28 cellular contexts compared by ENCODE assay signal in genomic region chr14:104195361-104195760, GRCh38.
"Had no signal": no experiment of that assay in that cellular context is flagged by ENCODE, and none has a peak within 500 bp of the region (broad histone marks: within the 10 kb centered on the region; RNA-seq: fewer than 3 reads in every experiment).

No MANE protein-coding gene starts in this region.

- ATAC-seq: activated naive CD4-positive, alpha-beta T cell treated with anti-CD3 and anti-CD28 coated beads, Interleukin-2, amount 50 U/mL, for 72 hours; activated T-cell treated with anti-CD3 and anti-CD28 coated beads, Interleukin-2, amount 50 U/mL, for 72 hours; effector memory CD8-positive, alpha-beta T cell; gastroesophageal sphincter; heart right ventricle; T-helper 17 cell had no signal

- H3K36me3 ChIP-seq: ascending aorta, brain microvascular endothelial cell, esophagus squamous epithelium, gastroesophageal sphincter, heart right ventricle had no signal

- H3K27ac Mint-ChIP-seq: activated CD4-positive, alpha-beta memory T cell treated with anti-CD3 and anti-CD28 coated beads, Interleukin-2, amount 10 ng/mL, durations not matched to agents 7 days and 5 days; activated CD4-positive, alpha-beta T cell treated with anti-CD3 and anti-CD28 coated beads, Interleukin-2, amount 10 ng/mL, durations not matched to agents 7 days and 5 days; activated naive CD4-positive, alpha-beta T cell treated with anti-CD3 and anti-CD28 coated beads, Interleukin-2, amount 10 ng/mL, durations not matched to agents 7 days and 5 days; activated naive CD4-positive, alpha-beta T cell treated with anti-CD3 and anti-CD28 coated beads, Interleukin-2, amount 50 U/mL, for 72 hours; activated naive CD8-positive, alpha-beta T cell treated with anti-CD3 and anti-CD28 coated beads, Interleukin-2, amount 10 ng/mL, durations not matched to agents 7 days and 5 days; activated T-cell treated with anti-CD3 and anti-CD28 coated beads, Interleukin-2, amount 50 U/mL, for 24 hours; activated T-cell treated with anti-CD3 and anti-CD28 coated beads, Interleukin-2, amount 50 U/mL, for 72 hours; effector memory CD8-positive, alpha-beta T cell; T-helper 17 cell; T-helper 2 cell treated with Interferon-gamma antibody and Interleukin-4, amounts not matched to agents 5 μg/mL and 100 μg/mL, for 36 hours had no signal

- H3K9me3 ChIP-seq: ascending aorta, esophagus squamous epithelium, gastroesophageal sphincter, heart right ventricle had no signal

- H3K4me1 ChIP-seq: ascending aorta, gastroesophageal sphincter, heart right ventricle had no signal

- H3K27me3 ChIP-seq: ascending aorta, brain microvascular endothelial cell had no signal

- H3K9me3 Mint-ChIP-seq: activated CD4-positive, alpha-beta memory T cell treated with anti-CD3 and anti-CD28 coated beads, Interleukin-2, amount 10 ng/mL, durations not matched to agents 7 days and 5 days; activated CD4-positive, alpha-beta T cell treated with anti-CD3 and anti-CD28 coated beads, Interleukin-2, amount 10 ng/mL, durations not matched to agents 7 days and 5 days; activated naive CD4-positive, alpha-beta T cell treated with anti-CD3 and anti-CD28 coated beads, Interleukin-2, amount 10 ng/mL, durations not matched to agents 7 days and 5 days; activated naive CD4-positive, alpha-beta T cell treated with anti-CD3 and anti-CD28 coated beads, Interleukin-2, amount 50 U/mL, for 72 hours; activated naive CD8-positive, alpha-beta T cell treated with anti-CD3 and anti-CD28 coated beads, Interleukin-2, amount 10 ng/mL, durations not matched to agents 7 days and 5 days; activated T-cell treated with anti-CD3 and anti-CD28 coated beads, Interleukin-2, amount 50 U/mL, for 24 hours; activated T-cell treated with anti-CD3 and anti-CD28 coated beads, Interleukin-2, amount 50 U/mL, for 72 hours; effector memory CD8-positive, alpha-beta T cell; T-helper 2 cell treated with Interferon-gamma antibody and Interleukin-4, amounts not matched to agents 5 μg/mL and 100 μg/mL, for 36 hours had no signal

- H3K4me3 ChIP-seq: ascending aorta, esophagus squamous epithelium, gastroesophageal sphincter, heart right ventricle had no signal

- H3K4me1 Mint-ChIP-seq: activated naive CD4-positive, alpha-beta T cell treated with anti-CD3 and anti-CD28 coated beads, Interleukin-2, amount 10 ng/mL, durations not matched to agents 7 days and 5 days had no signal

- H3K36me3 Mint-ChIP-seq: activated naive CD4-positive, alpha-beta T cell treated with anti-CD3 and anti-CD28 coated beads, Interleukin-2, amount 10 ng/mL, durations not matched to agents 7 days and 5 days; activated naive CD4-positive, alpha-beta T cell treated with anti-CD3 and anti-CD28 coated beads, Interleukin-2, amount 50 U/mL, for 72 hours; activated naive CD8-positive, alpha-beta T cell treated with anti-CD3 and anti-CD28 coated beads, Interleukin-2, amount 10 ng/mL, durations not matched to agents 7 days and 5 days had no signal

- DNase-seq: activated CD4-positive, alpha-beta memory T cell treated with anti-CD3 and anti-CD28 coated beads, Interleukin-2, amount 10 ng/mL, durations not matched to agents 7 days and 5 days; activated CD4-positive, alpha-beta T cell treated with anti-CD3 and anti-CD28 coated beads for 1 hour; activated CD4-positive, alpha-beta T cell treated with anti-CD3 and anti-CD28 coated beads for 4 hours; activated CD4-positive, alpha-beta T cell treated with anti-CD3 and anti-CD28 coated beads, Interleukin-2, amount 10 ng/mL, durations not matched to agents 7 days and 5 days; activated CD4-positive, alpha-beta T cell treated with anti-CD3 and anti-CD28 coated beads, Interleukin-2, amount 50 U/mL, for 4 hours; activated CD8-positive, alpha-beta memory T cell treated with anti-CD3 and anti-CD28 coated beads, Interleukin-2, amount 50 U/mL, for 48 hours; activated gamma-delta T cell; activated naive CD4-positive, alpha-beta T cell; activated naive CD4-positive, alpha-beta T cell treated with anti-CD3 and anti-CD28 coated beads, Interleukin-2, amount 10 ng/mL, durations not matched to agents 7 days and 5 days; activated naive CD8-positive, alpha-beta T cell treated with anti-CD3 and anti-CD28 coated beads, Interleukin-2, amount 10 ng/mL, durations not matched to agents 7 days and 5 days; activated T-cell treated with anti-CD3 and anti-CD28 coated beads for 4 hours; activated T-cell treated with anti-CD3 and anti-CD28 coated beads, Interleukin-2, amount 50 U/mL, for 24 hours; activated T-cell treated with anti-CD3 and anti-CD28 coated beads, Interleukin-2, amount 50 U/mL, for 72 hours; brain microvascular endothelial cell; cortex of kidney; dermis blood vessel endothelial cell; effector CD4-positive, alpha-beta T cell; effector memory CD8-positive, alpha-beta T cell; esophagus squamous epithelium; foreskin melanocyte; heart right ventricle; T-helper 1 cell; T-helper 17 cell had no signal

- H3K27me3 Mint-ChIP-seq: activated CD4-positive, alpha-beta memory T cell treated with anti-CD3 and anti-CD28 coated beads, Interleukin-2, amount 10 ng/mL, durations not matched to agents 7 days and 5 days; activated CD4-positive, alpha-beta T cell treated with anti-CD3 and anti-CD28 coated beads, Interleukin-2, amount 10 ng/mL, durations not matched to agents 7 days and 5 days; activated naive CD4-positive, alpha-beta T cell treated with anti-CD3 and anti-CD28 coated beads, Interleukin-2, amount 10 ng/mL, durations not matched to agents 7 days and 5 days; activated naive CD8-positive, alpha-beta T cell treated with anti-CD3 and anti-CD28 coated beads, Interleukin-2, amount 10 ng/mL, durations not matched to agents 7 days and 5 days; T-helper 17 cell had no signal

- H3K4me3 Mint-ChIP-seq: activated CD4-positive, alpha-beta memory T cell treated with anti-CD3 and anti-CD28 coated beads, Interleukin-2, amount 10 ng/mL, durations not matched to agents 7 days and 5 days; activated CD4-positive, alpha-beta T cell treated with anti-CD3 and anti-CD28 coated beads, Interleukin-2, amount 10 ng/mL, durations not matched to agents 7 days and 5 days; activated naive CD4-positive, alpha-beta T cell treated with anti-CD3 and anti-CD28 coated beads, Interleukin-2, amount 10 ng/mL, durations not matched to agents 7 days and 5 days; activated naive CD8-positive, alpha-beta T cell treated with anti-CD3 and anti-CD28 coated beads, Interleukin-2, amount 10 ng/mL, durations not matched to agents 7 days and 5 days; activated T-cell treated with anti-CD3 and anti-CD28 coated beads, Interleukin-2, amount 50 U/mL, for 24 hours; activated T-cell treated with anti-CD3 and anti-CD28 coated beads, Interleukin-2, amount 50 U/mL, for 72 hours; effector memory CD8-positive, alpha-beta T cell; T-helper 17 cell; T-helper 2 cell treated with Interferon-gamma antibody and Interleukin-4, amounts not matched to agents 5 μg/mL and 100 μg/mL, for 36 hours had no signal

- H3K27ac ChIP-seq: ascending aorta, brain microvascular endothelial cell, epithelial cell of prostate, esophagus squamous epithelium, gastroesophageal sphincter, heart right ventricle had no signal
